ENCODE assay signal across 10 cellular contexts in the genomic region with DNA sequence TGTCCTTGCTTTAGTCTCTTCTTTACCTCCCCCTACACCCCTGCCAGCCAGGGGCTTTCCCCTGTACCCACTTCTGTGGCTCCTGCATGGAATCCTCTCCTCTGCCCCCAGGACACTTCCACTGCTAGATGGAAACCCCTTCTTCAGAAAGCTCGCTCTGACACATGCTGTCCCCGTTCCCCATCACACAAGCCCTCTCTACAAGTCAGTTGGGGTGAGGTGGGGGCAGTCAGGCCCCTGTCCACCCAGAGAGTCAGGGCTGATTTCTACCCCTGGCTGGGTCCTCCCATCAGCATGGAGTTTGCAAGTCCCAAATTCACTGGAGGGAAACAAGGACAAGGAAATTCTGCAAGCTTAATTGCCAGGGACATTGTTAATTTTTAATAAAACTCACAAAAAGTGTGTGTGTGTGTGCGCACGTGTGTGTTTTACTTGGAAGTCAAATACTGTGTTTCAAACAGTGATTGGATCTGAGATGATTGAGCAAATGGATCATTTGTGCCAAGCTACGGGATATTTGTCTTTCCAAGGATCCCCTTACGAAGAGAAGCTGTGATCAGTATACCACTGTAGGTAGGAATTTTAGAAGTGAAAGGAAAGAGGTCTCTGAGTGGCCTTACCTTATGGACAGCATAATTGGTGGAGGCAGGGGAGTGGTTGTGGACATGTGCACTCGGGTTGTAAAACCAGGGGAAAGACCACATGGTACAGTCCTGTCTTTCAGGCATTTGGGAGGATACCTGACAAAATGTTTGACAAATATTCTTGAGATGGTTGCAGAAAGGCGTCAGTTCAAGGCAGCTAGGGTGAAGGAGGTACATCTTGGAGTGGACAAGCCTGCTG. TPM values are rescaled to one million over a fixed set of nuclear protein-coding genes. Genes with fewer than 3 reads are reported as not detected.
DNase-seq lines count a peak whose midpoint lies in the region; ATAC-seq, FAIRE-seq and TF ChIP-seq lines count a peak whose summit lies in the region.
"Had no signal": no experiment of that assay in that cellular context is flagged by ENCODE, and none has a peak within 500 bp of the region (broad histone marks: within the 10 kb centered on the region; RNA-seq: fewer than 3 reads in every experiment).

No MANE protein-coding gene starts in this region.

- H3K9me3 Mint-ChIP-seq in natural killer cell treated with Interleukin-12 subunit alpha and Interleukin-12 subunit beta and Interleukin-15 and Interleukin-18, amount 100 ng/mL, for 72 hours, result no peaks in the 10 kb centered on the region
- H3K9me3 Mint-ChIP-seq in activated T-helper 2 cell treated with anti-CD3 and anti-CD28 coated beads, Interferon-gamma antibody, Interleukin-2, Interleukin-4, amounts not matched to agents 10 μg/mL and 5 μg/mL and 100 μg/mL, durations not matched to agents 14 hours and 24 hours and 36 hours, result no peaks in the 10 kb centered on the region
- H3K9me3 Mint-ChIP-seq: CD4-positive, CD25-positive, alpha-beta regulatory T cell had no signal

- H3K27ac ChIP-seq in A549 (peak overlapping the region; percentile 99 to 100), PC-9 (peak overlapping the region; percentile 98), esophagus (ENCODE audit: low read depth in 2 of 2, low read length in 1 of 2) (peak overlapping the region; percentile 97 to 100)

- no peak overlapping the region for H2AFZ ChIP-seq in PC-9

- H3K36me3 ChIP-seq in PC-9 (ENCODE audit: low read depth) (peaks cover 26% of the 10 kb centered on the region), esophagus (ENCODE audit: control insufficient read depth in 2 of 2, insufficient read depth in 2 of 2, low read length in 1 of 2) (peaks cover 5 to 7% of the 10 kb centered on the region in 2 donors), mucosa of descending colon (ENCODE audit: low read depth) (no peaks in the 10 kb centered on the region)

- H3K27me3 ChIP-seq in PC-9 (ENCODE audit: insufficient read depth, low read depth) (no peaks in the 10 kb centered on the region), esophagus (ENCODE audit: control insufficient read depth in 1 of 2, insufficient read depth in 2 of 2, low read length in 2 of 2) (no peaks in the 10 kb centered on the region)

- intact Hi-C loops in PC-9 (cut with micrococcal nuclease; ENCODE audit: unreplicated experiment), result loop anchor here (1.0 to 2.0 kb wide), 3 partner anchors 52 to 99 kb away; no protein-coding TSS in a partner anchor
- intact Hi-C loops in mucosa of descending colon (cut with DNase I, micrococcal nuclease), result loop anchor here in 1 of 2 donors (5.0 kb wide), 1 partner anchor 63 kb away; no protein-coding TSS in a partner anchor
- intact Hi-C loops in activated T-helper 2 cell treated with anti-CD3 and anti-CD28 coated beads, Interferon-gamma antibody, Interleukin-2, Interleukin-4, amounts not matched to agents 10 μg/mL and 5 μg/mL and 100 μg/mL, durations not matched to agents 14 hours and 24 hours and 36 hours (cut with micrococcal nuclease), result loop anchor here (5.0 to 10.0 kb wide), 2 partner anchors 68 to 161 kb away; no protein-coding TSS in a partner anchor

- no peak overlapping the region for H3K27ac Mint-ChIP-seq in natural killer cell treated with Interleukin-12 subunit alpha and Interleukin-12 subunit beta and Interleukin-15 and Interleukin-18, amount 100 ng/mL, for 72 hours
- H3K27ac Mint-ChIP-seq in activated T-helper 2 cell treated with anti-CD3 and anti-CD28 coated beads, Interferon-gamma antibody, Interleukin-2, Interleukin-4, amounts not matched to agents 10 μg/mL and 5 μg/mL and 100 μg/mL, durations not matched to agents 14 hours and 24 hours and 36 hours, result no peak overlapping the region
- H3K27ac Mint-ChIP-seq: CD4-positive, CD25-positive, alpha-beta regulatory T cell had no signal

- peaks cover 56% of the 10 kb centered on the region for H3K79me2 ChIP-seq in PC-9 (ENCODE audit: low read depth)

- ATAC-seq in A549, result peak in 1 of 2 experiments; percentile 1; a peak in 1 of 6 replicates
- ATAC-seq in natural killer cell treated with Interleukin-12 subunit alpha and Interleukin-12 subunit beta and Interleukin-15 and Interleukin-18, amount 100 ng/mL, for 72 hours, result no peak
- no peak for ATAC-seq in mucosa of descending colon
- no peak for ATAC-seq in HG02678 (IDR thresholded peaks at IDR 0.05; ENCODE audit: unreplicated experiment)

- H3K4me2 ChIP-seq in A549 (peak overlapping the region; percentile 93), PC-9 (peak overlapping the region; percentile 99)

- TF ChIP-seq EP300 in A549 (IDR thresholded peaks at IDR 0.05), result no peak

- DNase-seq in A549 (ENCODE audit: low read depth in 1 of 2, low spot score in 1 of 2), result no peak
- DNase-seq in PC-9, result no peak
- DNase-seq in natural killer cell treated with Interleukin-12 subunit alpha and Interleukin-12 subunit beta and Interleukin-15 and Interleukin-18, amount 100 ng/mL, for 72 hours (ENCODE audit: low spot score), result peak; percentile 37
- no peak for DNase-seq in middle frontal gyrus (ENCODE audit: extremely low spot score, low spot score)
- DNase-seq in mucosa of descending colon, result no peak
- no peak for DNase-seq in activated T-helper 2 cell treated with anti-CD3 and anti-CD28 coated beads, Interferon-gamma antibody, Interleukin-2, Interleukin-4, amounts not matched to agents 10 μg/mL and 5 μg/mL and 100 μg/mL, durations not matched to agents 14 hours and 24 hours and 36 hours (ENCODE audit: low spot score)
- DNase-seq: CD4-positive, CD25-positive, alpha-beta regulatory T cell had no signal

- H3K4me1 ChIP-seq in A549 (peaks cover 51% of the 10 kb centered on the region), PC-9 (replicated peaks; ENCODE audit: insufficient read depth) (peaks cover 54% of the 10 kb centered on the region), esophagus (ENCODE audit: control insufficient read depth in 2 of 2, insufficient read depth in 2 of 2, low read length in 1 of 2) (peaks cover 8 to 18% of the 10 kb centered on the region in 2 donors), mucosa of descending colon (ENCODE audit: low read depth) (peaks cover 8% of the 10 kb centered on the region)

- FAIRE-seq in A549 (lab: Jason Lieb, UNC), result no peak
- FAIRE-seq: GM12892 had no signal

- H3K36me3 Mint-ChIP-seq in natural killer cell treated with Interleukin-12 subunit alpha and Interleukin-12 subunit beta and Interleukin-15 and Interleukin-18, amount 100 ng/mL, for 72 hours, result no peaks in the 10 kb centered on the region
- H3K36me3 Mint-ChIP-seq in activated T-helper 2 cell treated with anti-CD3 and anti-CD28 coated beads, Interferon-gamma antibody, Interleukin-2, Interleukin-4, amounts not matched to agents 10 μg/mL and 5 μg/mL and 100 μg/mL, durations not matched to agents 14 hours and 24 hours and 36 hours (ENCODE audit: low read depth), result no peaks in the 10 kb centered on the region
- H3K36me3 Mint-ChIP-seq: CD4-positive, CD25-positive, alpha-beta regulatory T cell had no signal

- CTCF ChIA-PET in A549 (lab: Yijun Ruan, JAX) (interaction anchor here (1.1 to 31.4 kb wide), 6 partner anchors 9 to 103 kb away, joined by 3 to 356 read pairs (median 16); partner anchors contain the start of genes ANAPC13 and CEP63), PC-9 (lab: Charles Lee) (interaction anchor here (1.0 to 1.8 kb wide), 3 partner anchors 9 to 98 kb away, joined by 4 to 7 read pairs (median 5); no protein-coding TSS in a partner anchor)

- TF ChIP-seq POLR2A in A549 (IDR thresholded peaks at IDR 0.05; ENCODE audit: low read length), result no peak

- H3K4me3 Mint-ChIP-seq in natural killer cell treated with Interleukin-12 subunit alpha and Interleukin-12 subunit beta and Interleukin-15 and Interleukin-18, amount 100 ng/mL, for 72 hours, result peak overlapping the region; percentile 71
- H3K4me3 Mint-ChIP-seq in activated T-helper 2 cell treated with anti-CD3 and anti-CD28 coated beads, Interferon-gamma antibody, Interleukin-2, Interleukin-4, amounts not matched to agents 10 μg/mL and 5 μg/mL and 100 μg/mL, durations not matched to agents 14 hours and 24 hours and 36 hours (ENCODE audit: low read depth), result no peak overlapping the region

- H3K9me3 ChIP-seq in A549 (no peaks in the 10 kb centered on the region), PC-9 (ENCODE audit: insufficient read depth, low read depth) (no peaks in the 10 kb centered on the region), esophagus (ENCODE audit: control insufficient read depth in 2 of 2, insufficient read depth in 1 of 2, low read depth in 1 of 2, low read length in 1 of 2) (no peaks in the 10 kb centered on the region), mucosa of descending colon (no peaks in the 10 kb centered on the region)

- H3K9me2 ChIP-seq in PC-9 (ENCODE audit: insufficient read depth), result no peaks in the 10 kb centered on the region

- peaks cover 35 to 50% of the 10 kb centered on the region in 2 donors for H3K27me3 Mint-ChIP-seq in natural killer cell treated with Interleukin-12 subunit alpha and Interleukin-12 subunit beta and Interleukin-15 and Interleukin-18, amount 100 ng/mL, for 72 hours
- H3K27me3 Mint-ChIP-seq in activated T-helper 2 cell treated with anti-CD3 and anti-CD28 coated beads, Interferon-gamma antibody, Interleukin-2, Interleukin-4, amounts not matched to agents 10 μg/mL and 5 μg/mL and 100 μg/mL, durations not matched to agents 14 hours and 24 hours and 36 hours (ENCODE audit: low read depth), result peaks cover 56% of the 10 kb centered on the region

- peaks cover 8 to 10% of the 10 kb centered on the region in 2 donors for H3K4me1 Mint-ChIP-seq in natural killer cell treated with Interleukin-12 subunit alpha and Interleukin-12 subunit beta and Interleukin-15 and Interleukin-18, amount 100 ng/mL, for 72 hours (ENCODE audit: low read depth in 2 of 2)
- peaks cover 5% of the 10 kb centered on the region for H3K4me1 Mint-ChIP-seq in activated T-helper 2 cell treated with anti-CD3 and anti-CD28 coated beads, Interferon-gamma antibody, Interleukin-2, Interleukin-4, amounts not matched to agents 10 μg/mL and 5 μg/mL and 100 μg/mL, durations not matched to agents 14 hours and 24 hours and 36 hours (ENCODE audit: low read depth)

- peaks cover 28% of the 10 kb centered on the region for H4K20me1 ChIP-seq in PC-9 (ENCODE audit: insufficient read depth)

- no peak for TF ChIP-seq RAD21 in A549 (conservative IDR thresholded peaks at IDR 0.05 in 1 of 2, IDR thresholded peaks at IDR 0.05 in 1 of 2)

- no peak for TF ChIP-seq CTCF in A549 (IDR thresholded peaks at IDR 0.05)
- TF ChIP-seq CTCF in PC-9 (conservative IDR thresholded peaks at IDR 0.05), result no peak
- no peak for TF ChIP-seq CTCF in mucosa of descending colon (IDR thresholded peaks at IDR 0.05)

- peaks cover 51% of the 10 kb centered on the region for H3F3A ChIP-seq in PC-9 (ENCODE audit: insufficient read depth, low read depth)

- BruUV-seq in PC-9 (replicated peaks; lab: Mats Ljungman, UMichigan), result no TSS peak

- WGBS in A549 (ENCODE audit: missing lambda C conversion rate), result 85% methylated on average over 8 of the region's 8 CpGs
- 75 to 88% methylated on average over 8 of the region's 8 CpGs for WGBS in esophagus, 2 donors

- peak overlapping the region; percentile 74 for H3K4me3 ChIP-seq in A549
- H3K4me3 ChIP-seq in PC-9, result peak overlapping the region; percentile 100
- peak overlapping the region in 1 of 2 donors; percentile 86 for H3K4me3 ChIP-seq in esophagus (ENCODE audit: low read depth in 1 of 2, low read length in 2 of 2)
- H3K4me3 ChIP-seq in mucosa of descending colon, result no peak overlapping the region

- POLR2A ChIA-PET in A549 (lab: Yijun Ruan, JAX) (interaction anchor here (1.4 to 3.9 kb wide), 5 partner anchors 10 to 52 kb away, joined by 4 to 88 read pairs (median 13); no protein-coding TSS in a partner anchor), PC-9 (lab: Charles Lee; ENCODE audit: unreplicated experiment) (interaction anchor here (0.6 to 3.2 kb wide), 6 partner anchors 11 to 111 kb away, joined by 4 to 76 read pairs (median 4); no protein-coding TSS in a partner anchor)

RNA-seq across cellular contexts. Expression of gene AMOTL2, which starts 1.5 kb away (rescaled TPM):
- polyA plus RNA-seq in A549 (2011; rRNA removed) (36.3 and 44.1 TPM in 2 replicates), A549 (2017; fragmentation: RNase III; extraction: RNeasy Plus Mini Kit Qiagen cat#74134 plus additional on column Dnase treatment) (40.7 to 49.4 TPM (median 41.1 TPM) in 3 replicates), esophagus (10 to 100 TPM; 21.2 to 23.2 TPM)
- polyA plus RNA-seq in A549 (2012; cell fraction: cytosol; rRNA removed), result 70.4 and 95.3 TPM in 2 replicates
- 144 and 160 TPM in 2 replicates for polyA plus RNA-seq in A549 (2012; cell fraction: nucleus; rRNA removed)
- polyA minus RNA-seq in A549 (2011; rRNA and poly(A)+ RNA removed), result 48.6 and 69.1 TPM in 2 replicates
- total RNA-seq in PC-9 (2021) (147 and 221 TPM in 2 replicates), mucosa of descending colon (10 to 100 TPM; 17.9 to 35.1 (median 21.2) TPM)
- not detected for total RNA-seq in natural killer cell treated with Interleukin-12 subunit alpha and Interleukin-12 subunit beta and Interleukin-15 and Interleukin-18, amount 100 ng/mL, for 72 hours
- total RNA-seq in activated T-helper 2 cell treated with anti-CD3 and anti-CD28 coated beads, Interferon-gamma antibody, Interleukin-2, Interleukin-4, amounts not matched to agents 10 μg/mL and 5 μg/mL and 100 μg/mL, durations not matched to agents 14 hours and 24 hours and 36 hours, result not detected in 2 replicates
- total RNA-seq: CD4-positive, CD25-positive, alpha-beta regulatory T cell had no signal
- polyA plus RNA-seq: CD4-positive, CD25-positive, alpha-beta regulatory T cell had no signal

Comparison
In these comparisons a context has a peak if more than half of its experiments do, and no peak if none do; other contexts are left out.
1. RNA of gene AMOTL2, which starts 1.5 kb away (total RNA-seq): 147 to 221 TPM in PC-9 and 17.9 to 35.1 TPM in mucosa of descending colon; not detected in natural killer cell treated with Interleukin-12 subunit alpha and Interleukin-12 subunit beta and Interleukin-15 and Interleukin-18, amount 100 ng/mL, for 72 hours and not detected in activated T-helper 2 cell treated with anti-CD3 and anti-CD28 coated beads, Interferon-gamma antibody, Interleukin-2, Interleukin-4, amounts not matched to agents 10 μg/mL and 5 μg/mL and 100 μg/mL, durations not matched to agents 14 hours and 24 hours and 36 hours; every median in the first group is over 10 times any median in the second.
2. Peak in every context shown above with its lines, with median percentiles within 50 percentile points of each other: H3K27ac ChIP-seq.